8 cellular contexts compared by ENCODE assay signal in genomic region chrX:49106930-49107329, GRCh38. TPM values are rescaled to one million over a fixed set of nuclear protein-coding genes. Genes with fewer than 3 reads are reported as not detected.
DNase-seq lines count a peak whose midpoint lies in the region; ATAC-seq and TF ChIP-seq lines count a peak whose summit lies in the region.

No MANE protein-coding gene starts in this region.

- H3K36me3 Mint-ChIP-seq in Calu3 (ENCODE audit: insufficient read depth, unreplicated experiment) (peaks cover 20% of the 10 kb centered on the region), HFFc6 (ENCODE audit: low read depth) (peaks cover 5% of the 10 kb centered on the region; the same call in 1 of the 2 replicates)
- H3K36me3 Mint-ChIP-seq in activated T-helper 17 cell treated with anti-CD3 and anti-CD28 coated beads, Interleukin-2, amount 50 U/mL, for 72 hours (ENCODE audit: low read depth) = peaks cover 18% of the 10 kb centered on the region

- no peaks in the 10 kb centered on the region for H3K9me3 ChIP-seq in thoracic aorta

- TF ChIP-seq CTCF in Calu3 (IDR thresholded peaks at IDR 0.05; ENCODE audit: unreplicated experiment) (no peak), HFFc6 (IDR thresholded peaks at IDR 0.05) (peak; percentile 70), thoracic aorta (IDR thresholded peaks at IDR 0.05) (peak; percentile 15)

- no peaks in the 10 kb centered on the region for H3K27me3 Mint-ChIP-seq in Calu3 (ENCODE audit: unreplicated experiment)
- H3K27me3 Mint-ChIP-seq in HFFc6 (ENCODE audit: insufficient read depth) = no peaks in the 10 kb centered on the region
- H3K27me3 Mint-ChIP-seq in activated T-helper 17 cell treated with anti-CD3 and anti-CD28 coated beads, Interleukin-2, amount 50 U/mL, for 72 hours = no peaks in the 10 kb centered on the region

- ATAC-seq in activated T-helper 17 cell treated with anti-CD3 and anti-CD28 coated beads, Interleukin-2, amount 50 U/mL, for 72 hours (replicated peaks) = peak; percentile 52
- ATAC-seq in thoracic aorta (ENCODE audit: insufficient number of reproducible peaks, low FRiP score, low read depth) (no peak), HG02571 (IDR thresholded peaks at IDR 0.05; ENCODE audit: unreplicated experiment) (no peak)

- no peaks in the 10 kb centered on the region for H3K9me3 Mint-ChIP-seq in Calu3 (ENCODE audit: low read depth, unreplicated experiment)
- no peaks in the 10 kb centered on the region for H3K9me3 Mint-ChIP-seq in HFFc6
- no peaks in the 10 kb centered on the region for H3K9me3 Mint-ChIP-seq in activated T-helper 17 cell treated with anti-CD3 and anti-CD28 coated beads, Interleukin-2, amount 50 U/mL, for 72 hours

- DNase-seq in Calu3 = peak; percentile 17
- DNase-seq in HFFc6 = peak; percentile 52
- DNase-seq in hippocampal formation (lab: John Stamatoyannopoulos, UW) = peak; percentile 11 to 37
- DNase-seq in thoracic aorta (ENCODE audit: low spot score) = no peak
- no peak for DNase-seq in occipital lobe (lab: John Stamatoyannopoulos, UW)
- DNase-seq in NCI-H345 treated with DMSO at 0.1 percent for 48 hours (lab: John Stamatoyannopoulos, UW; ENCODE audit: unreplicated experiment) = no peak

- peaks cover under 1% of the 10 kb centered on the region for H3K4me1 Mint-ChIP-seq in Calu3 (ENCODE audit: low read depth, unreplicated experiment)
- H3K4me1 Mint-ChIP-seq in HFFc6 (ENCODE audit: low read depth) = no peaks in the 10 kb centered on the region
- H3K4me1 Mint-ChIP-seq in activated T-helper 17 cell treated with anti-CD3 and anti-CD28 coated beads, Interleukin-2, amount 50 U/mL, for 72 hours = no peaks in the 10 kb centered on the region

- H3K27me3 ChIP-seq in thoracic aorta (replicated peaks; ENCODE audit: insufficient read depth) = no peaks in the 10 kb centered on the region

- H3K27ac Mint-ChIP-seq in Calu3 (ENCODE audit: unreplicated experiment) (no peak overlapping the region), HFFc6 (no peak overlapping the region)
- H3K27ac Mint-ChIP-seq in activated T-helper 17 cell treated with anti-CD3 and anti-CD28 coated beads, Interleukin-2, amount 50 U/mL, for 72 hours = no peak overlapping the region

- BruUV-seq in Calu3 (replicated peaks; lab: Mats Ljungman, UMichigan) = no TSS peak

- peaks cover 4% of the 10 kb centered on the region for H3K36me3 ChIP-seq in thoracic aorta

- intact Hi-C loops in Calu3 (cut with micrococcal nuclease; ENCODE audit: unreplicated experiment) = no loop called here

- CTCF ChIA-PET in Calu3 (lab: Charles Lee) = interaction anchor here (0.7 to 1.1 kb wide), 2 partner anchors 104 to 203 kb away, joined by 4 to 9 read pairs; no protein-coding TSS in a partner anchor

- H3K27ac ChIP-seq in thoracic aorta = no peak overlapping the region

- no peaks in the 10 kb centered on the region for H3K4me1 ChIP-seq in thoracic aorta (ENCODE audit: control insufficient read depth in 1 of 2, low read depth in 2 of 2)

- H3K4me3 ChIP-seq in thoracic aorta = no peak overlapping the region

- H3K4me3 Mint-ChIP-seq in Calu3 (ENCODE audit: low read depth, unreplicated experiment) (no peak overlapping the region), HFFc6 (no peak overlapping the region)
- H3K4me3 Mint-ChIP-seq in activated T-helper 17 cell treated with anti-CD3 and anti-CD28 coated beads, Interleukin-2, amount 50 U/mL, for 72 hours = no peak overlapping the region

RNA-seq across cellular contexts. Expression of gene GPKOW, which starts 16.6 kb away (rescaled TPM):
- total RNA-seq in Calu3 (2022) = 32.3 and 35.7 TPM in 2 replicates
- total RNA-seq in HFFc6 (2021; fragmentation: NEBNext Ultra II Directional; extraction: Animal tissue kit (Norgen Biotek cat#: 25700)) = 10 to 100 TPM; 20.6 to 27.0 (median 23.7) TPM
- 10 to 100 TPM; 17.3 to 18.1 TPM for total RNA-seq in activated T-helper 17 cell treated with anti-CD3 and anti-CD28 coated beads, Interleukin-2, amount 50 U/mL, for 72 hours
- total RNA-seq in thoracic aorta = 10 to 100 TPM; 22.2 to 23.3 TPM
- total RNA-seq in occipital lobe = 18.2 TPM

RNA-seq across cellular contexts. Expression of gene WDR45, which starts 27.2 kb away (rescaled TPM):
- total RNA-seq in Calu3 (2022) = 42.7 and 59.3 TPM in 2 replicates
- total RNA-seq in HFFc6 (2021; fragmentation: NEBNext Ultra II Directional; extraction: Animal tissue kit (Norgen Biotek cat#: 25700)) = 10 to 100 TPM; 37.4 to 46.6 (median 41.0) TPM
- 10 to 100 TPM; 40.6 to 44.5 TPM for total RNA-seq in activated T-helper 17 cell treated with anti-CD3 and anti-CD28 coated beads, Interleukin-2, amount 50 U/mL, for 72 hours
- 100 to 1,000 TPM in 1 of 2 donors, 10 to 100 TPM in 1; 90.2 to 108 TPM for total RNA-seq in thoracic aorta
- total RNA-seq in occipital lobe = 23.9 TPM

RNA-seq across cellular contexts. Expression of gene PRAF2, which starts 33.1 kb away (rescaled TPM):
- total RNA-seq in Calu3 (2022) = 11.5 and 16.1 TPM in 2 replicates
- 100 to 1,000 TPM in 1 of 6 experiments, 10 to 100 TPM in 5; 68.0 to 100 (median 76.7) TPM for total RNA-seq in HFFc6 (2021; fragmentation: NEBNext Ultra II Directional; extraction: Animal tissue kit (Norgen Biotek cat#: 25700))
- 10 to 100 TPM; 14.3 to 21.7 TPM for total RNA-seq in activated T-helper 17 cell treated with anti-CD3 and anti-CD28 coated beads, Interleukin-2, amount 50 U/mL, for 72 hours
- 10 to 100 TPM; 24.0 to 25.7 TPM for total RNA-seq in thoracic aorta
- 3.0 TPM for total RNA-seq in occipital lobe

RNA-seq across cellular contexts. Expression of gene CCDC120, which starts 48.1 kb away (rescaled TPM):
- total RNA-seq in Calu3 (2022) = 30.8 and 39.0 TPM in 2 replicates
- under 1 TPM in 4 of 6 experiments, not detected in 2; 0.05 to 0.62 (median 0.24) TPM for total RNA-seq in HFFc6 (2021; fragmentation: NEBNext Ultra II Directional; extraction: Animal tissue kit (Norgen Biotek cat#: 25700))
- total RNA-seq in activated T-helper 17 cell treated with anti-CD3 and anti-CD28 coated beads, Interleukin-2, amount 50 U/mL, for 72 hours = 1 to 10 TPM; 6.9 to 7.3 TPM
- 1 to 10 TPM; 3.6 to 5.6 TPM for total RNA-seq in thoracic aorta
- total RNA-seq in occipital lobe = 2.0 TPM

RNA-seq across cellular contexts. Expression of gene MAGIX, which starts 55.6 kb away (rescaled TPM):
- 13.9 and 16.6 TPM in 2 replicates for total RNA-seq in Calu3 (2022)
- 1 to 10 TPM in 5 of 6 experiments, under 1 TPM in 1; 0.94 to 1.9 (median 1.1) TPM for total RNA-seq in HFFc6 (2021; fragmentation: NEBNext Ultra II Directional; extraction: Animal tissue kit (Norgen Biotek cat#: 25700))
- 1 to 10 TPM; 1.5 to 3.7 TPM for total RNA-seq in activated T-helper 17 cell treated with anti-CD3 and anti-CD28 coated beads, Interleukin-2, amount 50 U/mL, for 72 hours
- total RNA-seq in thoracic aorta = 10 to 100 TPM in 1 of 2 donors, 1 to 10 TPM in 1; 3.5 to 16.8 TPM
- total RNA-seq in occipital lobe = 3.4 TPM

Comparison
In these comparisons a context has a peak if more than half of its experiments do, and no peak if none do; other contexts are left out.
1. DNase-seq: peak in Calu3 (single experiment), HFFc6 (single experiment) and hippocampal formation (2 of 2); none in thoracic aorta (single experiment), occipital lobe (single experiment) and NCI-H345 treated with DMSO at 0.1 percent for 48 hours (single experiment).